Comparison of ENCODE assay signal across 8 cellular contexts in the genomic region with DNA sequence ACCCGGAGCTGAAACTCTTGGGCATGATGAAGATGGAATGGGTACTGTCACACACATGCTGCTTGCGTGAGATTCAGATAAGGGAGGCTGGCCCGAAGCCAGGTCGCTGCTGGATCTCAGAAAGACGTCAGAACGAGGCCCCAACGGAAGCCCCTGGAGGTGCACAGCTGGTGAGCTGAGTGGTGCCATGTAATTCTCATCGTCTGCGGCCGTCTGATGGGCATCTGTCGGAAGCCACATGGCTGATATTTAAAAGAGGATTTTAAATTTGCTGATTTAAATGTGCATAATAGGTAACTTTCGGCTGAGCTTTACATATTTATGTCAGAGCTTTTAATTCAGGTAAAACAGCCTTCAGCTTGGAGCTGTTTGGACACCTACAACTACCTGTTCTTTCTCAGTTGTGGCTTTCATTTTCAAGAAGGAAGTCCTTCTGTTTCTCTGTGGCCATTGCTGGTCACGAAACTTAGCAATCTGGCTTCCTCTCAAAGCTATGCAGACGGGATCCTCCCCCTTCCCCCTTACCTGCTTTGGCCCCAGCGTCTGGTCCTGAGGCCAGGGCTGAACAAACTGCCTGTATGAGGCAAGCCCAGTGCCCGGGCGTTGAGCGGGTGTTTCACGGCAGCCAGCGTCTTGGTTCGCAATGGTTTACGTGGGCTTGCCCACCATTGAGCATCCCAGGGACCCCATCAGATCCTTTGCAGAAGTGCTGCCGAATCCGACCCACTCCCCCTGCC. TPM values are rescaled to one million over a fixed set of nuclear protein-coding genes. Genes with fewer than 3 reads are reported as not detected.
DNase-seq lines count a peak whose midpoint lies in the region; ATAC-seq and TF ChIP-seq lines count a peak whose summit lies in the region.

No MANE protein-coding gene starts in this region.

- ATAC-seq in GM18498 (IDR thresholded peaks at IDR 0.05; ENCODE audit: unreplicated experiment) (peak; percentile 67), HG02763 (IDR thresholded peaks at IDR 0.05; ENCODE audit: unreplicated experiment) (peak; percentile 43), gastroesophageal sphincter (no peak)

- peaks cover 3% of the 10 kb centered on the region for H3K27me3 ChIP-seq in gastroesophageal sphincter

- 60 to 63% methylated on average over 11 to 13 of the region's 24 CpGs for WGBS in gastroesophageal sphincter (ENCODE audit: low coverage in 1 of 2), 2 donors

- H3K9me3 ChIP-seq in gastroesophageal sphincter, result no peaks in the 10 kb centered on the region

- H3K36me3 ChIP-seq in gastroesophageal sphincter, result no peaks in the 10 kb centered on the region

- peaks cover 0 to 70% (median 21%) of the 10 kb centered on the region in 3 donors for H3K4me1 ChIP-seq in gastroesophageal sphincter

- H3K27ac ChIP-seq in gastroesophageal sphincter, result peak overlapping the region; percentile 77 to 91 (median 90)

- H3K4me3 ChIP-seq in gastroesophageal sphincter, result peak overlapping the region in 1 of 2 donors; percentile 34

- TF ChIP-seq EP300 in gastroesophageal sphincter (IDR thresholded peaks at IDR 0.05), result no peak

- peak; percentile 44 for DNase-seq in NCI-H526 treated with DMSO at 0.1 percent for 48 hours (lab: John Stamatoyannopoulos, UW)
- DNase-seq in activated T-cell treated with anti-CD3 and anti-CD28 coated beads for 4 hours, result peak; percentile 52
- peak; percentile 45 to 53 for DNase-seq in stimulated activated CD4-positive, alpha-beta T cell treated with anti-CD3 and anti-CD28 coated beads, Interleukin-15, amount 100 ng/mL, for 1 hour (ENCODE audit: low read depth in 1 of 2, low spot score in 1 of 2)
- DNase-seq in ecto neural progenitor cell (ENCODE audit: low spot score), result no peak
- DNase-seq in T1000 (lab: John Stamatoyannopoulos, UW), result no peak

- TF ChIP-seq POLR2A in gastroesophageal sphincter (IDR thresholded peaks at IDR 0.05), result no peak

- TF ChIP-seq CTCF in gastroesophageal sphincter (IDR thresholded peaks at IDR 0.05), result no peak

RNA-seq across cellular contexts. Expression of gene SLCO4A1, which starts 9.2 kb away (rescaled TPM):
- 10 to 100 TPM; 15.9 to 20.2 (median 19.2) TPM for total RNA-seq in gastroesophageal sphincter

RNA-seq across cellular contexts. Expression of gene NTSR1, which starts 57.2 kb away (rescaled TPM):
- total RNA-seq in gastroesophageal sphincter, result under 1 TPM; 0.13 to 0.85 (median 0.19) TPM

Comparison
In these comparisons a context has a peak if more than half of its experiments do, and no peak if none do; other contexts are left out.
1. DNase-seq: peak in NCI-H526 treated with DMSO at 0.1 percent for 48 hours (single experiment), activated T-cell treated with anti-CD3 and anti-CD28 coated beads for 4 hours (single experiment) and stimulated activated CD4-positive, alpha-beta T cell treated with anti-CD3 and anti-CD28 coated beads, Interleukin-15, amount 100 ng/mL, for 1 hour (2 of 2); none in ecto neural progenitor cell (single experiment) and T1000 (single experiment).